Comparison of ENCODE assay signal across 8 cellular contexts in genomic region chr3:13012228-13012691, GRCh38.
DNase-seq lines count a peak whose midpoint lies in the region; ATAC-seq and TF ChIP-seq lines count a peak whose summit lies in the region.

No MANE protein-coding gene starts in this region.

- CTCF ChIA-PET in CD4-positive, alpha-beta memory T cell (lab: Charles Lee; ENCODE audit: partially characterized antibody) = interaction anchor here (1.3 to 14.9 kb wide), 4 partner anchors 14 to 202 kb away, joined by 4 to 170 read pairs (median 10); partner anchors contain the start of gene RPL32
- CTCF ChIA-PET in IMR-90 (lab: Yijun Ruan, JAX) = no interaction called here

- H3K4me1 ChIP-seq in CD4-positive, alpha-beta memory T cell (ENCODE audit: insufficient read depth, low read length) = peaks cover 91% of the 10 kb centered on the region
- H3K4me1 ChIP-seq in IMR-90 (ENCODE audit: control insufficient read depth, insufficient read depth, low read length) = peaks cover 1% of the 10 kb centered on the region; the same call in 1 of the 2 replicates

- no peak overlapping the region for H3K4me2 ChIP-seq in IMR-90 (ENCODE audit: low read depth, low read length)

- no peak overlapping the region for H2BK120ac ChIP-seq in IMR-90 (ENCODE audit: low read depth, low read length)

- no peak overlapping the region for H2BK5ac ChIP-seq in IMR-90 (ENCODE audit: low read depth, low read length, poor library complexity, severe bottlenecking)

- H3K56ac ChIP-seq in IMR-90 (ENCODE audit: extremely low read depth, insufficient read depth, low read length) = no peak overlapping the region

- no peak overlapping the region for H2AK5ac ChIP-seq in IMR-90 (ENCODE audit: low read depth, low read length)

- H3K27me3 Mint-ChIP-seq in CD4-positive, alpha-beta memory T cell = no peaks in the 10 kb centered on the region

- ATAC-seq in IMR-90 (ENCODE audit: low read depth) = peak; percentile 36
- no peak for ATAC-seq in HG03457 (IDR thresholded peaks at IDR 0.05; ENCODE audit: unreplicated experiment)

- no peaks in the 10 kb centered on the region for H3K9me3 ChIP-seq in CD4-positive, alpha-beta memory T cell (ENCODE audit: control insufficient read depth in 1 of 2, low read length in 2 of 2)
- H3K9me3 ChIP-seq in IMR-90 (ENCODE audit: control insufficient read depth, insufficient read depth, low read length) = no peaks in the 10 kb centered on the region

- H3K36me3 Mint-ChIP-seq in CD4-positive, alpha-beta memory T cell = peaks cover 6 to 32% of the 10 kb centered on the region in 2 donors

- H3K4me3 Mint-ChIP-seq in CD4-positive, alpha-beta memory T cell = peak overlapping the region; percentile 79 to 95 (median 86)

- H3K27me3 ChIP-seq in CD4-positive, alpha-beta memory T cell (ENCODE audit: insufficient read depth, low read length) = no peaks in the 10 kb centered on the region
- peaks cover 12% of the 10 kb centered on the region for H3K27me3 ChIP-seq in IMR-90 (ENCODE audit: control insufficient read depth, insufficient read depth, low read length)

- H4K8ac ChIP-seq in IMR-90 (ENCODE audit: low read depth in 2 of 2, low read length in 2 of 2) = no peak overlapping the region

- H3K9me1 ChIP-seq in IMR-90 (ENCODE audit: insufficient read depth, low read length) = no peaks in the 10 kb centered on the region

- TF ChIP-seq CTCF in GM20000 (IDR thresholded peaks at IDR 0.05; ENCODE audit: extremely low read depth, missing control alignments) (no peak), IMR-90 (conservative IDR thresholded peaks at IDR 0.05; ENCODE audit: low read depth, low read length) (no peak)

- peak overlapping the region; percentile 99 for H3K27ac ChIP-seq in CD4-positive, alpha-beta memory T cell (ENCODE audit: low read depth, low read length)
- no peak overlapping the region for H3K27ac ChIP-seq in IMR-90 (ENCODE audit: insufficient read depth, low read length)

- H2AFZ ChIP-seq in IMR-90 (replicated peaks; ENCODE audit: low read length, poor library complexity) = no peak overlapping the region

- TF ChIP-seq RAD21 in IMR-90 (IDR thresholded peaks at IDR 0.05; ENCODE audit: low read length) = no peak

- H3K4me3 ChIP-seq in CD4-positive, alpha-beta memory T cell (ENCODE audit: low read length in 2 of 2) = peak overlapping the region in 1 of 2 donors; percentile 70
- no peak overlapping the region for H3K4me3 ChIP-seq in IMR-90 (ENCODE audit: insufficient read depth, low read depth, low read length)

- no peak overlapping the region for H3K23ac ChIP-seq in IMR-90 (ENCODE audit: low read depth, low read length)

- POLR2A ChIA-PET in CD4-positive, alpha-beta memory T cell (lab: Charles Lee; ENCODE audit: partially characterized antibody) = interaction anchor here (0.6 to 13.5 kb wide), 18 partner anchors 8 to 1392 kb away, joined by 3 to 171 read pairs (median 3); partner anchors contain the start of genes RAF1 and RPL32
- POLR2A ChIA-PET in IMR-90 (lab: Charles Lee; ENCODE audit: unreplicated experiment) = no interaction called here

- H4K5ac ChIP-seq in IMR-90 (ENCODE audit: low read depth, low read length) = no peak overlapping the region

- peaks cover 60 to 97% (median 74%) of the 10 kb centered on the region in 4 donors for H3K4me1 Mint-ChIP-seq in CD4-positive, alpha-beta memory T cell

- no peaks in the 10 kb centered on the region for H3K9me3 Mint-ChIP-seq in CD4-positive, alpha-beta memory T cell

- TF ChIP-seq POLR2A in IMR-90 (IDR thresholded peaks at IDR 0.05; ENCODE audit: low read depth, low read length) = no peak

- H3K9ac ChIP-seq in IMR-90 (ENCODE audit: low read depth, low read length) = no peak overlapping the region

- H3K4ac ChIP-seq in IMR-90 (ENCODE audit: low read depth, low read length) = no peak overlapping the region

- H3K18ac ChIP-seq in IMR-90 (ENCODE audit: low read depth, low read length) = no peak overlapping the region

- BruUV-seq in IMR-90 (replicated peaks; lab: Mats Ljungman, UMichigan) = no TSS peak

- H3K14ac ChIP-seq in IMR-90 (replicated peaks; ENCODE audit: low read depth, low read length) = no peak overlapping the region

- H3K27ac Mint-ChIP-seq in CD4-positive, alpha-beta memory T cell = peak overlapping the region; percentile 90 to 100 (median 100)

- in situ Hi-C loops in IMR-90 (cut with MboI; ENCODE audit: low sequenced_read_pairs) = no loop called here

- peak; percentile 28 to 67 (median 47) for DNase-seq in CD4-positive, alpha-beta memory T cell
- peak; percentile 48 for DNase-seq in GM20000 (ENCODE audit: low spot score)
- DNase-seq in IMR-90 = peak; percentile 44
- peak; percentile 38 to 42 for DNase-seq in activated CD4-positive, alpha-beta T cell treated with anti-CD3 and anti-CD28 coated beads, Interleukin-2, amount 50 U/mL, for 4 hours
- peak; percentile 12 for DNase-seq in fibroblast of gingiva (ENCODE audit: low read depth)
- DNase-seq in stimulated activated CD4-positive, alpha-beta T cell treated with anti-CD3 and anti-CD28 coated beads, Interleukin-2, amount 100 ng/mL, for 24 hours = peak; percentile 60
- DNase-seq in HK-2 (ENCODE audit: unreplicated experiment) = no peak

- peaks cover 4% of the 10 kb centered on the region for H3K36me3 ChIP-seq in CD4-positive, alpha-beta memory T cell (ENCODE audit: insufficient read depth, low read length)
- no peaks in the 10 kb centered on the region for H3K36me3 ChIP-seq in IMR-90 (ENCODE audit: control insufficient read depth, insufficient read depth, low read length)

- no peak overlapping the region for H2BK20ac ChIP-seq in IMR-90 (ENCODE audit: low read depth, low read length)

- no peak overlapping the region for H2BK15ac ChIP-seq in IMR-90 (ENCODE audit: low read depth, low read length)

- H2AK9ac ChIP-seq in IMR-90 (replicated peaks; ENCODE audit: low read depth, low read length, poor library complexity) = peak overlapping the region; percentile 62

- intact Hi-C loops in CD4-positive, alpha-beta memory T cell (cut with micrococcal nuclease) = loop anchor here (10.0 kb wide), 2 partner anchors 403 to 643 kb away; no protein-coding TSS in a partner anchor
- intact Hi-C loops in IMR-90 (cut with micrococcal nuclease) = no loop called here

- H4K91ac ChIP-seq in IMR-90 (ENCODE audit: insufficient read depth, low read depth, low read length) = no peak overlapping the region

- no peaks in the 10 kb centered on the region for H4K20me1 ChIP-seq in IMR-90 (ENCODE audit: insufficient read depth, low read length)

- WGBS in IMR-90 (ENCODE audit: extremely low coverage in 2 of 2, insufficient read length in 1 of 2), 2 experiments = no CpG with 5 or more reads among the region's 5 CpGs

- dilution Hi-C loops in IMR-90 (cut with HindIII; ENCODE audit: low sequenced_read_pairs, unreplicated experiment) = no loop called here

- no peaks in the 10 kb centered on the region for H3K79me1 ChIP-seq in IMR-90 (ENCODE audit: low read depth in 1 of 2, low read length in 2 of 2)

TF ChIP-seq in IMR-90, 13 proteins besides CTCF, POLR2A, EP300 and RAD21:
- no peak for TF ChIP-seq USF2 (IDR thresholded peaks at IDR 0.05; ENCODE audit: low read depth, low read length)
- no peak for TF ChIP-seq NFE2L2 (IDR thresholded peaks at IDR 0.05; ENCODE audit: low read depth, low read length)
- TF ChIP-seq ELK1 (IDR thresholded peaks at IDR 0.05; ENCODE audit: borderline replicate concordance, low read depth, low read length) = no peak
- TF ChIP-seq MAZ (IDR thresholded peaks at IDR 0.05; ENCODE audit: borderline replicate concordance, low read depth, low read length) = no peak
- TF ChIP-seq SMC3 (IDR thresholded peaks at IDR 0.05; ENCODE audit: low read depth, low read length) = no peak
- no peak for TF ChIP-seq BHLHE40 (IDR thresholded peaks at IDR 0.05; ENCODE audit: low read depth, low read length)
- no peak for TF ChIP-seq MXI1 (IDR thresholded peaks at IDR 0.05; ENCODE audit: borderline replicate concordance, low read depth, low read length)
- no peak for TF ChIP-seq RFX5 (IDR thresholded peaks at IDR 0.05; ENCODE audit: low read depth, low read length)
- no peak for TF ChIP-seq RCOR1 (IDR thresholded peaks at IDR 0.05; ENCODE audit: insufficient replicate concordance, low read length)
- TF ChIP-seq FOS (IDR thresholded peaks at IDR 0.05; ENCODE audit: low read depth, low read length) = no peak
- TF ChIP-seq MAFK (IDR thresholded peaks at IDR 0.05; ENCODE audit: low read depth, low read length) = no peak
- TF ChIP-seq CHD1 (IDR thresholded peaks at IDR 0.05; ENCODE audit: low read depth, low read length) = no peak
- no peak for TF ChIP-seq CEBPB (IDR thresholded peaks at IDR 0.05; ENCODE audit: low read depth, low read length)
